ENCODE assay signal across 8 cellular contexts in the genomic region with DNA sequence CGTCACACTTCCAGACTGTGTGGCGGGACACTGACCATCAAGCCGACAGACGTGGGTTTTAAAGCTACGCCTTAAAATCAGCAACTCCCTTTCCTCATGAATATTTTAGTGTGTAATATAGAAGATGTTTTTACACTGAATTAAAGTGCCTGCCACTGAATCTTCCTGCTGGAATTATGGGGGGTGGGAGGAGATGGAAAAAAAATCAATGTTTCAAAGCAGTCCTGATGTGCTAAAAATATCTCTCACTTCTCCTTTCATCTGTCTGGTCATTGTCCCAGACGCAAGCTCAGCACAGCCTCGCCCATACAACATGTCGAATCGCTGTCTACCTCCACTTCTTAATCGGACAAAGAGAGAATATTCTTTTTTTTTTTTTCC.
DNase-seq lines count a peak whose midpoint lies in the region; TF ChIP-seq lines count a peak whose summit lies in the region.

No MANE protein-coding gene starts in this region.

- TF ChIP-seq CTCF in OCI-LY1 (IDR thresholded peaks at IDR 0.05; ENCODE audit: low read length) (no peak), chondrocyte (IDR thresholded peaks at IDR 0.05) (no peak), progenitor cell of endocrine pancreas (IDR thresholded peaks at IDR 0.05; ENCODE audit: unreplicated experiment) (no peak)

- H3K27me3 Mint-ChIP-seq in CD4-positive, alpha-beta memory T cell, result no peaks in the 10 kb centered on the region
- H3K27me3 Mint-ChIP-seq in chondrocyte (ENCODE audit: low read depth) (no peaks in the 10 kb centered on the region), progenitor cell of endocrine pancreas (peaks cover 3% of the 10 kb centered on the region)

- H3K4me3 Mint-ChIP-seq in CD4-positive, alpha-beta memory T cell, result no peak overlapping the region
- H3K4me3 Mint-ChIP-seq in chondrocyte (ENCODE audit: unreplicated experiment), result no peak overlapping the region
- H3K4me3 Mint-ChIP-seq in progenitor cell of endocrine pancreas (ENCODE audit: low read depth), result no peak overlapping the region

- H3K36me3 ChIP-seq in CD4-positive, alpha-beta memory T cell (ENCODE audit: insufficient read depth, low read length), result peaks cover 26% of the 10 kb centered on the region
- peaks cover 50% of the 10 kb centered on the region for H3K36me3 ChIP-seq in OCI-LY1 (ENCODE audit: insufficient read depth, low read length)

- H3K4me1 ChIP-seq in CD4-positive, alpha-beta memory T cell (ENCODE audit: insufficient read depth, low read length), result peaks cover 99% of the 10 kb centered on the region
- H3K4me1 ChIP-seq in OCI-LY1 (ENCODE audit: insufficient read depth, low read length, severe bottlenecking), result peaks cover 68% of the 10 kb centered on the region

- POLR2A ChIA-PET in CD4-positive, alpha-beta memory T cell (lab: Charles Lee; ENCODE audit: partially characterized antibody), result interaction anchor here (0.6 to 1.6 kb wide), 6 partner anchors 9 to 214 kb away, joined by 3 to 6 read pairs (median 3); no protein-coding TSS in a partner anchor

- H3K4me3 ChIP-seq in CD4-positive, alpha-beta memory T cell (ENCODE audit: low read length in 2 of 2), result no peak overlapping the region
- peak overlapping the region; percentile 13 for H3K4me3 ChIP-seq in OCI-LY1 (ENCODE audit: low read depth, low read length, poor library complexity, severe bottlenecking)

- peaks cover 4% of the 10 kb centered on the region; the same call in 1 of the 2 replicates for H3F3A ChIP-seq in OCI-LY1 (ENCODE audit: insufficient read depth, low read length)

- no peak overlapping the region for H3K27ac ChIP-seq in CD4-positive, alpha-beta memory T cell (ENCODE audit: low read depth, low read length)
- peak overlapping the region; percentile 85 for H3K27ac ChIP-seq in OCI-LY1 (ENCODE audit: low read depth, low read length, poor library complexity, severe bottlenecking)

- CTCF ChIA-PET in CD4-positive, alpha-beta memory T cell (lab: Charles Lee; ENCODE audit: partially characterized antibody), result interaction anchor here (1.0 to 9.0 kb wide), 9 partner anchors 10 to 141 kb away, joined by 3 to 150 read pairs (median 42); no protein-coding TSS in a partner anchor

- intact Hi-C loops in CD4-positive, alpha-beta memory T cell (cut with micrococcal nuclease), result loop anchor here (5.0 kb wide), 2 partner anchors 523 to 613 kb away; no protein-coding TSS in a partner anchor

- H3K27ac Mint-ChIP-seq in CD4-positive, alpha-beta memory T cell, result peak overlapping the region; percentile 45 to 94 (median 90)
- H3K27ac Mint-ChIP-seq in chondrocyte (ENCODE audit: unreplicated experiment), result peak overlapping the region; percentile 27
- H3K27ac Mint-ChIP-seq in progenitor cell of endocrine pancreas, result peak overlapping the region; percentile 50

- no peak overlapping the region for H2AFZ ChIP-seq in OCI-LY1 (ENCODE audit: low read length)

- H3K4me1 Mint-ChIP-seq in CD4-positive, alpha-beta memory T cell, result peaks cover 73 to 100% (median 88%) of the 10 kb centered on the region in 4 donors
- H3K4me1 Mint-ChIP-seq in chondrocyte (ENCODE audit: low read depth) (peaks cover 79% of the 10 kb centered on the region), progenitor cell of endocrine pancreas (ENCODE audit: low read depth) (peaks cover 24% of the 10 kb centered on the region)

- peaks cover 54 to 90% of the 10 kb centered on the region in 2 donors for H3K36me3 Mint-ChIP-seq in CD4-positive, alpha-beta memory T cell
- peaks cover 1% of the 10 kb centered on the region for H3K36me3 Mint-ChIP-seq in chondrocyte (ENCODE audit: low read depth)
- H3K36me3 Mint-ChIP-seq in progenitor cell of endocrine pancreas (ENCODE audit: insufficient read depth), result peaks cover 5% of the 10 kb centered on the region

- no peaks in the 10 kb centered on the region for H3K79me2 ChIP-seq in OCI-LY1 (ENCODE audit: insufficient read depth, low read length)

- peak overlapping the region; percentile 68 for H3K4me2 ChIP-seq in OCI-LY1 (ENCODE audit: low read length)

- H3K9me3 ChIP-seq in CD4-positive, alpha-beta memory T cell (ENCODE audit: control insufficient read depth in 1 of 2, low read length in 2 of 2), result no peaks in the 10 kb centered on the region
- H3K9me3 ChIP-seq in OCI-LY1 (ENCODE audit: low read length), result no peaks in the 10 kb centered on the region

- H3K9ac ChIP-seq in OCI-LY1 (ENCODE audit: low read length), result peak overlapping the region; percentile 9; the same call in 1 of the 2 replicates

- DNase-seq in CD4-positive, alpha-beta memory T cell, result no peak
- DNase-seq in chondrocyte (ENCODE audit: low spot score) (no peak), progenitor cell of endocrine pancreas (ENCODE audit: low spot score, unreplicated experiment) (no peak), NCI-H2171 treated with DMSO at 0.1 percent for 48 hours (lab: John Stamatoyannopoulos, UW) (no peak), erythroblast (lab: John Stamatoyannopoulos, UW) (no peak)
- no peak for DNase-seq in activated CD4-positive, CD25-positive, alpha-beta regulatory T cell treated with anti-CD3 and anti-CD28 coated beads, Interleukin-2, amount 50 U/mL, for 72 hours
- no peak for DNase-seq in NK-92 treated with Interleukin-12 subunit alpha and Interleukin-12 subunit beta, amount 100 ng/mL, for 24 hours (lab: John Stamatoyannopoulos, UW)

- TF ChIP-seq POLR2A in erythroblast (IDR thresholded peaks at IDR 0.05; ENCODE audit: low read length), result no peak

- H3K27me3 ChIP-seq in CD4-positive, alpha-beta memory T cell (ENCODE audit: insufficient read depth, low read length), result no peaks in the 10 kb centered on the region
- H3K27me3 ChIP-seq in OCI-LY1 (ENCODE audit: insufficient read depth, low read length), result no peaks in the 10 kb centered on the region

- H3K9me3 Mint-ChIP-seq in CD4-positive, alpha-beta memory T cell, result peaks cover 0 to 4% (median 0%) of the 10 kb centered on the region in 8 donors
- H3K9me3 Mint-ChIP-seq in chondrocyte (ENCODE audit: low read depth) (no peaks in the 10 kb centered on the region), progenitor cell of endocrine pancreas (ENCODE audit: low read depth) (peaks cover 6% of the 10 kb centered on the region)

- H3K9me2 ChIP-seq in OCI-LY1 (ENCODE audit: low read depth, low read length), result no peaks in the 10 kb centered on the region

- no peaks in the 10 kb centered on the region for H4K20me1 ChIP-seq in OCI-LY1 (ENCODE audit: insufficient read depth, low read length)

Comparison
In these comparisons a context has a peak if more than half of its experiments do, and no peak if none do; other contexts are left out.
1. H3K27ac Mint-ChIP-seq: peak in every context shown above with its lines; median percentile 90 in CD4-positive, alpha-beta memory T cell; 50 in progenitor cell of endocrine pancreas; 27 in chondrocyte.